8 cellular contexts compared by ENCODE assay signal in the genomic region with DNA sequence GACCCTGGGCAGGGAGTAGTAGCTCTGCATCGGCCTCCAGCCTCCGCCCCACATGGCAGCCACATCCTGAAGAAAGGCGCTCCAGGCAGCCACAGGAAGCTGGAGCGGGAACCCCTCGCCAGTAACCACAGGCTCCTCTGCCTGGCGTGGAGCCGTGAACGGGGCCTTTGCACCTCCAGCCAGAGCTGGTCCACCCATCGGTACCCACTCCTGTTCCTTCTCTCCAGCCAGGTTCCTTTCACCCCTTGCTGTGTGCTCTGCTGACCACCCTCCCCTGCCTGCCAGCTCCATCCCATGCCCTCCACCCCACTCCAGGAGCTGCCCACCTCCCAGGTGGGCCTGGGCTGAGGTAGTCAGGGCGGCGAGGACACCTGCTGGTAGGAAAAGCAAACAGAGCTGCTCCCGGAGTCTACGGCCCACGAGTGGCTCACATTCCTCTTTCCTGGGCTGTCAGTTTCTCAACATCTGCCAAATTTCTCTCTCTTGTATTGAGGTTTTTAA. TPM values are rescaled to one million over a fixed set of nuclear protein-coding genes. Genes with fewer than 3 reads are reported as not detected.
DNase-seq lines count a peak whose midpoint lies in the region; ATAC-seq and TF ChIP-seq lines count a peak whose summit lies in the region.

No MANE protein-coding gene starts in this region.

- H3K4me2 ChIP-seq in OCI-LY7 (ENCODE audit: low read length): peak overlapping the region; percentile 65; the same call in 1 of the 2 replicates

- H3K27ac Mint-ChIP-seq in activated CD4-positive, alpha-beta T cell treated with anti-CD3 and anti-CD28 coated beads for 36 hours: no peak overlapping the region

- CTCF ChIA-PET in activated CD4-positive, alpha-beta T cell treated with anti-CD3 and anti-CD28 coated beads for 36 hours (lab: Charles Lee): interaction anchor here (0.6 to 8.2 kb wide), 12 partner anchors 10 to 583 kb away, joined by 3 to 91 read pairs (median 3); no protein-coding TSS in a partner anchor
- CTCF ChIA-PET in OCI-LY7 (lab: Charles Lee; ENCODE audit: unreplicated experiment): interaction anchor here (1.4 to 1.8 kb wide), 2 partner anchors 72 to 268 kb away, joined by 3 to 12 read pairs; no protein-coding TSS in a partner anchor

- TF ChIP-seq CTCF in OCI-LY7 (conservative IDR thresholded peaks at IDR 0.05; ENCODE audit: low read length): peak; percentile 82

- no peaks in the 10 kb centered on the region for H3K79me2 ChIP-seq in OCI-LY7 (ENCODE audit: insufficient read depth, low read depth, low read length)

- no peaks in the 10 kb centered on the region for H3K9me3 Mint-ChIP-seq in activated CD4-positive, alpha-beta T cell treated with anti-CD3 and anti-CD28 coated beads for 36 hours (ENCODE audit: low read depth)

- no peak overlapping the region for H2AFZ ChIP-seq in OCI-LY7 (ENCODE audit: low read length)

- H3K4me1 Mint-ChIP-seq in activated CD4-positive, alpha-beta T cell treated with anti-CD3 and anti-CD28 coated beads for 36 hours: peaks cover 33% of the 10 kb centered on the region

- intact Hi-C loops in activated CD4-positive, alpha-beta T cell treated with anti-CD3 and anti-CD28 coated beads for 36 hours (cut with DNase I, micrococcal nuclease): no loop called here
- intact Hi-C loops in OCI-LY7 (cut with micrococcal nuclease; ENCODE audit: unreplicated experiment): loop anchor here (2.0 kb wide), 1 partner anchor 18 kb away; no protein-coding TSS in a partner anchor

- no peaks in the 10 kb centered on the region for H3K36me3 ChIP-seq in OCI-LY7 (ENCODE audit: insufficient read depth, low read length)

- H3K9me3 ChIP-seq in OCI-LY7 (ENCODE audit: low read length): no peaks in the 10 kb centered on the region

- no peak for ATAC-seq in activated CD4-positive, alpha-beta T cell treated with anti-CD3 and anti-CD28 coated beads for 36 hours
- no peak for ATAC-seq in GM19023 (IDR thresholded peaks at IDR 0.05; ENCODE audit: unreplicated experiment)

- no peaks in the 10 kb centered on the region for H3K27me3 Mint-ChIP-seq in activated CD4-positive, alpha-beta T cell treated with anti-CD3 and anti-CD28 coated beads for 36 hours

- no peak overlapping the region for H3K27ac ChIP-seq in OCI-LY7 (ENCODE audit: low read depth, low read length, poor library complexity, severe bottlenecking)
- H3K27ac ChIP-seq in cingulate gyrus (ENCODE audit: low read depth, low read length): peak overlapping the region; percentile 84

- no TSS peak for BruUV-seq in OCI-LY7 (replicated peaks; lab: Mats Ljungman, UMichigan)

- POLR2A ChIA-PET in activated CD4-positive, alpha-beta T cell treated with anti-CD3 and anti-CD28 coated beads for 36 hours (lab: Charles Lee): interaction anchor here (0.7 kb wide), 1 partner anchor 201 kb away, joined by 3 read pairs; no protein-coding TSS in a partner anchor
- POLR2A ChIA-PET in OCI-LY7 (lab: Charles Lee): interaction anchor here (0.6 to 0.9 kb wide), 2 partner anchors 71 to 803 kb away, joined by 3 read pairs; no protein-coding TSS in a partner anchor

- peaks cover 54% of the 10 kb centered on the region for H3K4me1 ChIP-seq in OCI-LY7 (ENCODE audit: insufficient read depth, low read length, poor library complexity, severe bottlenecking)

- no peaks in the 10 kb centered on the region for H3K36me3 Mint-ChIP-seq in activated CD4-positive, alpha-beta T cell treated with anti-CD3 and anti-CD28 coated beads for 36 hours (ENCODE audit: low read depth)

- no peak overlapping the region for H3K4me3 ChIP-seq in OCI-LY7 (ENCODE audit: low read depth, low read length, poor library complexity, severe bottlenecking)

- no peaks in the 10 kb centered on the region for H3K9me2 ChIP-seq in OCI-LY7 (ENCODE audit: insufficient read depth, low read length)

- peak; percentile 56 for DNase-seq in activated CD4-positive, alpha-beta T cell treated with anti-CD3 and anti-CD28 coated beads for 36 hours
- no peak for DNase-seq in activated CD4-positive, alpha-beta T cell treated with anti-CD3 and anti-CD28 coated beads for 1 hour
- DNase-seq in OCI-LY7 (ENCODE audit: low spot score) (peak; percentile 36), myocyte (ENCODE audit: low read depth) (peak; percentile 47), OCI-M2 (lab: John Stamatoyannopoulos, UW; ENCODE audit: unreplicated experiment) (no peak), NCI-H526 treated with DMSO at 0.1 percent for 48 hours (lab: John Stamatoyannopoulos, UW) (no peak)

- H4K20me1 ChIP-seq in OCI-LY7 (ENCODE audit: insufficient read depth, low read length): no peaks in the 10 kb centered on the region

- H3K4me3 Mint-ChIP-seq in activated CD4-positive, alpha-beta T cell treated with anti-CD3 and anti-CD28 coated beads for 36 hours: peak overlapping the region; percentile 29

RNA-seq across cellular contexts. Expression of a gene that starts 2.7 kb away (rescaled TPM):
- 1 to 10 TPM; 4.1 to 4.4 TPM for total RNA-seq in activated CD4-positive, alpha-beta T cell treated with anti-CD3 and anti-CD28 coated beads for 36 hours
- total RNA-seq in OCI-LY7 (2014; rRNA removed; shearing (Covaris generic)): 0.75 and 1.1 TPM in 2 replicates
- total RNA-seq in OCI-LY7 (2022): 5.5 and 5.6 TPM in 2 replicates
- 30.6 and 44.6 TPM in 2 replicates for total RNA-seq in myocyte
- polyA plus RNA-seq in myocyte (2012): 11.6 TPM

RNA-seq across cellular contexts. Expression of a gene that starts 6.4 kb away (rescaled TPM):
- 10 to 100 TPM; 10.1 to 12.1 TPM for total RNA-seq in activated CD4-positive, alpha-beta T cell treated with anti-CD3 and anti-CD28 coated beads for 36 hours
- total RNA-seq in OCI-LY7 (2014; rRNA removed; shearing (Covaris generic)): 9.3 and 11.0 TPM in 2 replicates
- 8.7 and 13.6 TPM in 2 replicates for total RNA-seq in OCI-LY7 (2022)
- total RNA-seq in myocyte: 37.1 and 38.6 TPM in 2 replicates
- 59.2 TPM for polyA plus RNA-seq in myocyte (2012)

Comparison
In these comparisons a context has a peak if more than half of its experiments do, and no peak if none do; other contexts are left out.
1. DNase-seq: peak in activated CD4-positive, alpha-beta T cell treated with anti-CD3 and anti-CD28 coated beads for 36 hours (single experiment), OCI-LY7 (single experiment) and myocyte (single experiment); none in activated CD4-positive, alpha-beta T cell treated with anti-CD3 and anti-CD28 coated beads for 1 hour (single experiment), OCI-M2 (single experiment) and NCI-H526 treated with DMSO at 0.1 percent for 48 hours (single experiment).